1 cellular context compared by ENCODE assay signal in the genomic region with DNA sequence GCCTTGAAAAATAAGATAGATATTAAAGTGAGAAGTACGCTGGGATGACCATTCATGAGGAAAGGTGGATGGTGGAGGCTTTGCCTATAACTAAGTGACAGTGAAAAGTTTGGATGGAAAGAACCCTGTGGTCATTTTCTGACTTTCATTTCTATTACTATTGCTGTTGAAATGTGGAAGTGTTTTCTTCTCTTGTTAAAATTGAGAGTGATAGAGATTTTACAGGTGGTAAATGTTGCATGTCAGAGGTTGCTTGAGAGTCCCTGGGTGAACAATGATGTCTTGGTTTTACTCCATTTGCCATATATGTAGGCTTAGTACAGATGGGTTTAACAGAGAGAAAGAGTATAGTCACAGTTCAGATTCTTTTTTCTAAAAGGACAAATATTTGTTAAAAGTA.
TF ChIP-seq lines count a peak whose summit lies in the region.

No MANE protein-coding gene starts in this region.

TF ChIP-seq in GM12878, 131 proteins besides CTCF, POLR2A, EP300 and RAD21 (continued from another document):
- TF ChIP-seq, protein P1, sequence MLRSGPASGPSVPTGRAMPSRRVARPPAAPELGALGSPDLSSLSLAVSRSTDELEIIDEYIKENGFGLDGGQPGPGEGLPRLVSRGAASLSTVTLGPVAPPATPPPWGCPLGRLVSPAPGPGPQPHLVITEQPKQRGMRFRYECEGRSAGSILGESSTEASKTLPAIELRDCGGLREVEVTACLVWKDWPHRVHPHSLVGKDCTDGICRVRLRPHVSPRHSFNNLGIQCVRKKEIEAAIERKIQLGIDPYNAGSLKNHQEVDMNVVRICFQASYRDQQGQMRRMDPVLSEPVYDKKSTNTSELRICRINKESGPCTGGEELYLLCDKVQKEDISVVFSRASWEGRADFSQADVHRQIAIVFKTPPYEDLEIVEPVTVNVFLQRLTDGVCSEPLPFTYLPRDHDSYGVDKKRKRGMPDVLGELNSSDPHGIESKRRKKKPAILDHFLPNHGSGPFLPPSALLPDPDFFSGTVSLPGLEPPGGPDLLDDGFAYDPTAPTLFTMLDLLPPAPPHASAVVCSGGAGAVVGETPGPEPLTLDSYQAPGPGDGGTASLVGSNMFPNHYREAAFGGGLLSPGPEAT (IDR thresholded peaks at IDR 0.05; ENCODE audit: low read depth), result peak; percentile 98
- TF ChIP-seq, protein P2, sequence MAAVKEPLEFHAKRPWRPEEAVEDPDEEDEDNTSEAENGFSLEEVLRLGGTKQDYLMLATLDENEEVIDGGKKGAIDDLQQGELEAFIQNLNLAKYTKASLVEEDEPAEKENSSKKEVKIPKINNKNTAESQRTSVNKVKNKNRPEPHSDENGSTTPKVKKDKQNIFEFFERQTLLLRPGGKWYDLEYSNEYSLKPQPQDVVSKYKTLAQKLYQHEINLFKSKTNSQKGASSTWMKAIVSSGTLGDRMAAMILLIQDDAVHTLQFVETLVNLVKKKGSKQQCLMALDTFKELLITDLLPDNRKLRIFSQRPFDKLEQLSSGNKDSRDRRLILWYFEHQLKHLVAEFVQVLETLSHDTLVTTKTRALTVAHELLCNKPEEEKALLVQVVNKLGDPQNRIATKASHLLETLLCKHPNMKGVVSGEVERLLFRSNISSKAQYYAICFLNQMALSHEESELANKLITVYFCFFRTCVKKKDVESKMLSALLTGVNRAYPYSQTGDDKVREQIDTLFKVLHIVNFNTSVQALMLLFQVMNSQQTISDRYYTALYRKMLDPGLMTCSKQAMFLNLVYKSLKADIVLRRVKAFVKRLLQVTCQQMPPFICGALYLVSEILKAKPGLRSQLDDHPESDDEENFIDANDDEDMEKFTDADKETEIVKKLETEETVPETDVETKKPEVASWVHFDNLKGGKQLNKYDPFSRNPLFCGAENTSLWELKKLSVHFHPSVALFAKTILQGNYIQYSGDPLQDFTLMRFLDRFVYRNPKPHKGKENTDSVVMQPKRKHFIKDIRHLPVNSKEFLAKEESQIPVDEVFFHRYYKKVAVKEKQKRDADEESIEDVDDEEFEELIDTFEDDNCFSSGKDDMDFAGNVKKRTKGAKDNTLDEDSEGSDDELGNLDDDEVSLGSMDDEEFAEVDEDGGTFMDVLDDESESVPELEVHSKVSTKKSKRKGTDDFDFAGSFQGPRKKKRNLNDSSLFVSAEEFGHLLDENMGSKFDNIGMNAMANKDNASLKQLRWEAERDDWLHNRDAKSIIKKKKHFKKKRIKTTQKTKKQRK (IDR thresholded peaks at IDR 0.05; ENCODE audit: low read depth, low read length), result no peak
- TF ChIP-seq SUZ12 (IDR thresholded peaks at IDR 0.05; ENCODE audit: unreplicated experiment) (no peak), MYB (IDR thresholded peaks at IDR 0.05; ENCODE audit: borderline replicate concordance, low read depth, low read length) (no peak), MTA3 (IDR thresholded peaks at IDR 0.05; ENCODE audit: borderline replicate concordance, low read length) (peak; percentile 37; the same call in 1 of the 2 replicates), SIN3A (IDR thresholded peaks at IDR 0.05; ENCODE audit: low read depth, low read length) (no peak), HDAC2 (IDR thresholded peaks at IDR 0.05) (no peak), BRCA1 (IDR thresholded peaks at IDR 0.05; ENCODE audit: low read depth, low read length) (no peak), NR2C2 (IDR thresholded peaks at IDR 0.05; ENCODE audit: borderline replicate concordance, control insufficient read depth, insufficient read length, low read depth) (no peak), RB1 (IDR thresholded peaks at IDR 0.05; ENCODE audit: borderline replicate concordance) (no peak), BCL11A (IDR thresholded peaks at IDR 0.05; ENCODE audit: low read depth, low read length) (peak; percentile 80), STAT3 (IDR thresholded peaks at IDR 0.05; ENCODE audit: low read depth, low read length) (no peak), SRF (IDR thresholded peaks at IDR 0.05; ENCODE audit: low read depth in 2 of 2, low read length in 2 of 2) (no peak), POLR2AphosphoS2 (IDR thresholded peaks at IDR 0.05; ENCODE audit: low read depth, low read length) (no peak), EGR1 (IDR thresholded peaks at IDR 0.05; ENCODE audit: borderline replicate concordance in 1 of 2, low read depth in 2 of 2, low read length in 2 of 2) (no peak), CBX3 (IDR thresholded peaks at IDR 0.05; ENCODE audit: borderline replicate concordance, low read depth) (no peak), RUNX3 (IDR thresholded peaks at IDR 0.05; ENCODE audit: low read length) (peak; percentile 89), SP1 (IDR thresholded peaks at IDR 0.05; ENCODE audit: low read depth, low read length) (no peak), ESRRA (IDR thresholded peaks at IDR 0.05; ENCODE audit: low read length) (no peak), MTA2 (IDR thresholded peaks at IDR 0.05; ENCODE audit: low read depth) (peak; percentile 65; the same call in 1 of the 2 replicates), IKZF1 (conservative IDR thresholded peaks at IDR 0.05) (peak; percentile 60), SIX5 (IDR thresholded peaks at IDR 0.05; ENCODE audit: low read depth, low read length, severe bottlenecking) (no peak), EZH2 (IDR thresholded peaks at IDR 0.05; ENCODE audit: borderline replicate concordance, control insufficient read depth, low read depth, low read length) (no peak), YY1 (IDR thresholded peaks at IDR 0.05; ENCODE audit: low read depth, low read length) (no peak), SPI1 (IDR thresholded peaks at IDR 0.05; ENCODE audit: borderline replicate concordance, insufficient read depth, low read depth, low read length) (peak; percentile 82), CBX5 (IDR thresholded peaks at IDR 0.05; ENCODE audit: low read depth) (peak; percentile 58; the same call in 1 of the 2 replicates), PML (IDR thresholded peaks at IDR 0.05; ENCODE audit: low read length) (0 out of 2 replicates have a peak, but pooled peaks have one; percentile 34), RFX5 (IDR thresholded peaks at IDR 0.05; ENCODE audit: low read depth, low read length) (no peak), KDM1A (IDR thresholded peaks at IDR 0.05; ENCODE audit: borderline replicate concordance) (no peak), RAD51 (IDR thresholded peaks at IDR 0.05) (no peak), NFIC (IDR thresholded peaks at IDR 0.05; ENCODE audit: low read depth, low read length) (peak; percentile 87), YBX1 (IDR thresholded peaks at IDR 0.05) (no peak), ATF7 (IDR thresholded peaks at IDR 0.05; ENCODE audit: low read depth) (peak; percentile 67), SREBF1 (IDR thresholded peaks at IDR 0.05; ENCODE audit: low read length) (no peak), EED (IDR thresholded peaks at IDR 0.05; ENCODE audit: low read depth) (no peak), TARDBP (IDR thresholded peaks at IDR 0.05; ENCODE audit: borderline replicate concordance) (no peak), RELA (IDR thresholded peaks at IDR 0.05; ENCODE audit: borderline replicate concordance, partially characterized antibody) (no peak), CHD2 (IDR thresholded peaks at IDR 0.05; ENCODE audit: borderline replicate concordance, low read depth, low read length) (no peak; the same call in 1 of the 2 replicates), BHLHE40 (IDR thresholded peaks at IDR 0.05; ENCODE audit: borderline replicate concordance in 1 of 2, low read depth in 2 of 2, low read length in 1 of 2) (0 out of 4 replicates have a peak, but pooled peaks of 1 of the 2 experiments have one; percentile 21), CEBPB (IDR thresholded peaks at IDR 0.05; ENCODE audit: borderline replicate concordance in 1 of 2, low read depth in 2 of 2, low read length in 2 of 2) (no peak), IKZF2 (IDR thresholded peaks at IDR 0.05) (peak; percentile 78), DPF2 (IDR thresholded peaks at IDR 0.05) (peak; percentile 68)
- TF ChIP-seq, protein P3, sequence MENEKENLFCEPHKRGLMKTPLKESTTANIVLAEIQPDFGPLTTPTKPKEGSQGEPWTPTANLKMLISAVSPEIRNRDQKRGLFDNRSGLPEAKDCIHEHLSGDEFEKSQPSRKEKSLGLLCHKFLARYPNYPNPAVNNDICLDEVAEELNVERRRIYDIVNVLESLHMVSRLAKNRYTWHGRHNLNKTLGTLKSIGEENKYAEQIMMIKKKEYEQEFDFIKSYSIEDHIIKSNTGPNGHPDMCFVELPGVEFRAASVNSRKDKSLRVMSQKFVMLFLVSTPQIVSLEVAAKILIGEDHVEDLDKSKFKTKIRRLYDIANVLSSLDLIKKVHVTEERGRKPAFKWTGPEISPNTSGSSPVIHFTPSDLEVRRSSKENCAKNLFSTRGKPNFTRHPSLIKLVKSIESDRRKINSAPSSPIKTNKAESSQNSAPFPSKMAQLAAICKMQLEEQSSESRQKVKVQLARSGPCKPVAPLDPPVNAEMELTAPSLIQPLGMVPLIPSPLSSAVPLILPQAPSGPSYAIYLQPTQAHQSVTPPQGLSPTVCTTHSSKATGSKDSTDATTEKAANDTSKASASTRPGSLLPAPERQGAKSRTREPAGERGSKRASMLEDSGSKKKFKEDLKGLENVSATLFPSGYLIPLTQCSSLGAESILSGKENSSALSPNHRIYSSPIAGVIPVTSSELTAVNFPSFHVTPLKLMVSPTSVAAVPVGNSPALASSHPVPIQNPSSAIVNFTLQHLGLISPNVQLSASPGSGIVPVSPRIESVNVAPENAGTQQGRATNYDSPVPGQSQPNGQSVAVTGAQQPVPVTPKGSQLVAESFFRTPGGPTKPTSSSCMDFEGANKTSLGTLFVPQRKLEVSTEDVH (IDR thresholded peaks at IDR 0.05; ENCODE audit: low read depth, partially characterized antibody), result no peak
- TF ChIP-seq, protein P4, sequence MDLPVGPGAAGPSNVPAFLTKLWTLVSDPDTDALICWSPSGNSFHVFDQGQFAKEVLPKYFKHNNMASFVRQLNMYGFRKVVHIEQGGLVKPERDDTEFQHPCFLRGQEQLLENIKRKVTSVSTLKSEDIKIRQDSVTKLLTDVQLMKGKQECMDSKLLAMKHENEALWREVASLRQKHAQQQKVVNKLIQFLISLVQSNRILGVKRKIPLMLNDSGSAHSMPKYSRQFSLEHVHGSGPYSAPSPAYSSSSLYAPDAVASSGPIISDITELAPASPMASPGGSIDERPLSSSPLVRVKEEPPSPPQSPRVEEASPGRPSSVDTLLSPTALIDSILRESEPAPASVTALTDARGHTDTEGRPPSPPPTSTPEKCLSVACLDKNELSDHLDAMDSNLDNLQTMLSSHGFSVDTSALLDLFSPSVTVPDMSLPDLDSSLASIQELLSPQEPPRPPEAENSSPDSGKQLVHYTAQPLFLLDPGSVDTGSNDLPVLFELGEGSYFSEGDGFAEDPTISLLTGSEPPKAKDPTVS (IDR thresholded peaks at IDR 0.05; ENCODE audit: low read depth, low read length), result no peak
- TF ChIP-seq, protein P5, sequence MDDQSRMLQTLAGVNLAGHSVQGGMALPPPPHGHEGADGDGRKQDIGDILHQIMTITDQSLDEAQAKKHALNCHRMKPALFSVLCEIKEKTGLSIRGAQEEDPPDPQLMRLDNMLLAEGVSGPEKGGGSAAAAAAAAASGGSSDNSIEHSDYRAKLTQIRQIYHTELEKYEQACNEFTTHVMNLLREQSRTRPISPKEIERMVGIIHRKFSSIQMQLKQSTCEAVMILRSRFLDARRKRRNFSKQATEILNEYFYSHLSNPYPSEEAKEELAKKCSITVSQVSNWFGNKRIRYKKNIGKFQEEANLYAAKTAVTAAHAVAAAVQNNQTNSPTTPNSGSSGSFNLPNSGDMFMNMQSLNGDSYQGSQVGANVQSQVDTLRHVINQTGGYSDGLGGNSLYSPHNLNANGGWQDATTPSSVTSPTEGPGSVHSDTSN (IDR thresholded peaks at IDR 0.05; ENCODE audit: insufficient replicate concordance, low read depth, low read length), result peak; percentile 29
- TF ChIP-seq, protein P6, sequence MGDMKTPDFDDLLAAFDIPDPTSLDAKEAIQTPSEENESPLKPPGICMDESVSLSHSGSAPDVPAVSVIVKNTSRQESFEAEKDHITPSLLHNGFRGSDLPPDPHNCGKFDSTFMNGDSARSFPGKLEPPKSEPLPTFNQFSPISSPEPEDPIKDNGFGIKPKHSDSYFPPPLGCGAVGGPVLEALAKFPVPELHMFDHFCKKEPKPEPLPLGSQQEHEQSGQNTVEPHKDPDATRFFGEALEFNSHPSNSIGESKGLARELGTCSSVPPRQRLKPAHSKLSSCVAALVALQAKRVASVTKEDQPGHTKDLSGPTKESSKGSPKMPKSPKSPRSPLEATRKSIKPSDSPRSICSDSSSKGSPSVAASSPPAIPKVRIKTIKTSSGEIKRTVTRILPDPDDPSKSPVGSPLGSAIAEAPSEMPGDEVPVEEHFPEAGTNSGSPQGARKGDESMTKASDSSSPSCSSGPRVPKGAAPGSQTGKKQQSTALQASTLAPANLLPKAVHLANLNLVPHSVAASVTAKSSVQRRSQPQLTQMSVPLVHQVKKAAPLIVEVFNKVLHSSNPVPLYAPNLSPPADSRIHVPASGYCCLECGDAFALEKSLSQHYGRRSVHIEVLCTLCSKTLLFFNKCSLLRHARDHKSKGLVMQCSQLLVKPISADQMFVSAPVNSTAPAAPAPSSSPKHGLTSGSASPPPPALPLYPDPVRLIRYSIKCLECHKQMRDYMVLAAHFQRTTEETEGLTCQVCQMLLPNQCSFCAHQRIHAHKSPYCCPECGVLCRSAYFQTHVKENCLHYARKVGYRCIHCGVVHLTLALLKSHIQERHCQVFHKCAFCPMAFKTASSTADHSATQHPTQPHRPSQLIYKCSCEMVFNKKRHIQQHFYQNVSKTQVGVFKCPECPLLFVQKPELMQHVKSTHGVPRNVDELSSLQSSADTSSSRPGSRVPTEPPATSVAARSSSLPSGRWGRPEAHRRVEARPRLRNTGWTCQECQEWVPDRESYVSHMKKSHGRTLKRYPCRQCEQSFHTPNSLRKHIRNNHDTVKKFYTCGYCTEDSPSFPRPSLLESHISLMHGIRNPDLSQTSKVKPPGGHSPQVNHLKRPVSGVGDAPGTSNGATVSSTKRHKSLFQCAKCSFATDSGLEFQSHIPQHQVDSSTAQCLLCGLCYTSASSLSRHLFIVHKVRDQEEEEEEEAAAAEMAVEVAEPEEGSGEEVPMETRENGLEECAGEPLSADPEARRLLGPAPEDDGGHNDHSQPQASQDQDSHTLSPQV (IDR thresholded peaks at IDR 0.05), result no peak
TF ChIP-seq in GM12878: peak in this region for 34.
